Comparison of ENCODE assay signal across 28 cellular contexts in genomic region chr14:24068711-24069410, GRCh38. TPM values are rescaled to one million over a fixed set of nuclear protein-coding genes. Genes with fewer than 3 reads are reported as not detected.
"Had no signal": no experiment of that assay in that cellular context is flagged by ENCODE, and none has a peak within 500 bp of the region (broad histone marks: within the 10 kb centered on the region; RNA-seq: fewer than 3 reads in every experiment).

No MANE protein-coding gene starts in this region.

- ATAC-seq: activated CD4-positive, CD25-positive, alpha-beta regulatory T cell treated with anti-CD3 and anti-CD28 coated beads, Interleukin-2, amount 50 U/mL, for 24 hours; activated CD8-positive, alpha-beta memory T cell treated with anti-CD3 and anti-CD28 coated beads, Interleukin-2, amount 10 ng/mL, durations not matched to agents 7 days and 5 days; activated CD8-positive, alpha-beta T cell treated with anti-CD3 and anti-CD28 coated beads, Interleukin-2, amount 10 ng/mL, durations not matched to agents 7 days and 5 days; activated naive CD4-positive, alpha-beta T cell treated with anti-CD3 and anti-CD28 coated beads, Interleukin-2, amount 50 U/mL, for 72 hours; activated naive CD8-positive, alpha-beta T cell treated with anti-CD3 and anti-CD28 coated beads, Interleukin-2, amount 50 U/mL, for 24 hours; activated T-cell treated with anti-CD3 and anti-CD28 coated beads, Interleukin-2, amount 50 U/mL, for 4 hours; Right ventricle myocardium inferior; SK-N-SH treated with all-trans-retinoic acid at 6 μM for 48 hours had no signal

- DNase-seq: activated CD4-positive, alpha-beta T cell treated with anti-CD3 and anti-CD28 coated beads for 48 hours; activated CD4-positive, alpha-beta T cell treated with anti-CD3 and anti-CD28 coated beads, Interleukin-2, amount 50 U/mL, for 4 hours; activated CD8-positive, alpha-beta memory T cell treated with anti-CD3 and anti-CD28 coated beads, Interleukin-2, amount 10 ng/mL, durations not matched to agents 7 days and 5 days; activated CD8-positive, alpha-beta T cell treated with anti-CD3 and anti-CD28 coated beads, Interleukin-2, amount 10 ng/mL, durations not matched to agents 7 days and 5 days; activated effector memory CD4-positive, alpha-beta T cell treated with anti-CD3 and anti-CD28 coated beads, Interleukin-2, amount 50 U/mL, for 16 hours; activated naive CD4-positive, alpha-beta T cell treated with Interleukin-2 at 50 U/mL for 16 hours; activated naive CD8-positive, alpha-beta T cell treated with anti-CD3 and anti-CD28 coated beads, Interleukin-2, amount 50 U/mL, for 24 hours; activated T-cell treated with anti-CD3 and anti-CD28 coated beads, Interleukin-2, amount 50 U/mL, for 4 hours; amniotic stem cell; Karpas-422; MM.1S; NCI-H1105; NCI-H1436; NCI-H1694 treated with DMSO at 0.1 percent for 48 hours; NCI-H2029 treated with DMSO at 0.1 percent for 48 hours; NCI-H345; NCI-H510A; NCI-H526 treated with DMSO at 0.1 percent for 48 hours; NCI-H82; SW 1271 had no signal

RNA-seq across cellular contexts. Expression of gene CPNE6, which starts 2.5 kb away (rescaled TPM):
- total RNA-seq: activated T-cell treated with anti-CD3 and anti-CD28 coated beads, Interleukin-2, amount 50 U/mL, for 4 hours; astrocyte; OCI-LY7; Right ventricle myocardium inferior; RPMI7951; T-helper 1 cell treated with Interleukin-12 subunit alpha and Interleukin-12 subunit beta and Interleukin-4 antibody, amounts not matched to agents 30 ng/mL and 1 ng/mL, for 36 hours had no signal
